ENCODE assay signal across 17 cellular contexts in the genomic region with DNA sequence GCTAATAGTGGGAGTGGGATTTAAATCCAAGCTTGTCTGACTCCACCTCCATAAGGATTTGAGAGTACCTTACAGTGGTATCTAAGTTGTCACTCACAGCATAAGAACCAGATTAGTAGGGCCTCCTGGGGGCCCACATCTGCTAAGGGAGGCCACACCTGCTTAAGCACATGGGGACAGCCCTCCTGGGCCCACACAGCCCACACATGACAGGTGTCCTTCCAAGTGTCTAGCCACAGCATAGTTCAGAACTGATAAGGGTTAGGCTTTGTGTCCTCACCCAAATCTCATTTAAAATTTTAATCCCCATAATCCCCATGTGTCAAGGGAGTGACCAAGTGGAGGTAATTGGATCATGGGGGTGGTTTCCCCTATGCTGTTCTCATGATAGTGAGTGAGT.
DNase-seq lines count a peak whose midpoint lies in the region; ATAC-seq and TF ChIP-seq lines count a peak whose summit lies in the region.
"Had no signal": no experiment of that assay in that cellular context is flagged by ENCODE, and none has a peak within 500 bp of the region (broad histone marks: within the 10 kb centered on the region; RNA-seq: fewer than 3 reads in every experiment).

No MANE protein-coding gene starts in this region.

- peaks cover 14% of the 10 kb centered on the region for H3F3A ChIP-seq in smooth muscle cell (ENCODE audit: low read depth)

- no peak for TF ChIP-seq CTCF in HEK293 (tag by site-specific recombination; IDR thresholded peaks at IDR 0.05)
- no peak for TF ChIP-seq CTCF in RWPE2 (IDR thresholded peaks at IDR 0.05; ENCODE audit: poor library complexity, severe bottlenecking)
- no peak for TF ChIP-seq CTCF in foreskin keratinocyte (conservative IDR thresholded peaks at IDR 0.05)
- TF ChIP-seq CTCF in smooth muscle cell (IDR thresholded peaks at IDR 0.05; ENCODE audit: borderline replicate concordance, insufficient read depth, poor library complexity, severe bottlenecking) = no peak

- no peaks in the 10 kb centered on the region for H3K36me3 ChIP-seq in HEK293 (ENCODE audit: control insufficient read depth in 2 of 2, insufficient read depth in 1 of 2, low read length in 2 of 2)
- H3K36me3 ChIP-seq in RWPE2 (ENCODE audit: low read depth) = no peaks in the 10 kb centered on the region
- H3K36me3 ChIP-seq in smooth muscle cell (ENCODE audit: low read depth) = no peaks in the 10 kb centered on the region
- H3K36me3 ChIP-seq: BLaER1 had no signal

- H2AFZ ChIP-seq in smooth muscle cell (ENCODE audit: low read depth) = no peak overlapping the region

- no peak overlapping the region for H3K27ac ChIP-seq in HEK293 (ENCODE audit: extremely low read depth, low read depth, low read length)
- H3K27ac ChIP-seq in RWPE2 (ENCODE audit: poor library complexity, severe bottlenecking) = peak overlapping the region; percentile 100
- H3K27ac ChIP-seq in foreskin keratinocyte = peak overlapping the region; percentile 29
- peak overlapping the region; percentile 92 for H3K27ac ChIP-seq in smooth muscle cell (ENCODE audit: low read depth)
- H3K27ac ChIP-seq: BLaER1 had no signal

- no peak overlapping the region for H3K9ac ChIP-seq in smooth muscle cell (ENCODE audit: low read depth)
- H3K9ac ChIP-seq: BLaER1 had no signal

- H3K9me3 ChIP-seq in HEK293 (ENCODE audit: control insufficient read depth, insufficient read depth, low read depth, low read length) (no peaks in the 10 kb centered on the region), RWPE2 (ENCODE audit: severe bottlenecking) (peaks cover 4% of the 10 kb centered on the region), smooth muscle cell (replicated peaks; ENCODE audit: low read depth) (no peaks in the 10 kb centered on the region)
- H3K9me3 ChIP-seq: BLaER1 had no signal

- no peaks in the 10 kb centered on the region for H4K20me1 ChIP-seq in smooth muscle cell (ENCODE audit: low read depth)
- H4K20me1 ChIP-seq: BLaER1 had no signal

- H3K4me2 ChIP-seq in smooth muscle cell = peak overlapping the region; percentile 54
- H3K4me2 ChIP-seq: BLaER1 had no signal

- POLR2A ChIA-PET in HEK293 (lab: Yijun Ruan, JAX) = no interaction called here

- ATAC-seq in RWPE2 (ENCODE audit: low read depth) (no peak), foreskin keratinocyte (no peak), GM19395 (IDR thresholded peaks at IDR 0.05; ENCODE audit: unreplicated experiment) (no peak)

- DNase-seq in RWPE2 (ENCODE audit: low spot score) (no peak), foreskin keratinocyte (no peak), smooth muscle cell (lab: John Stamatoyannopoulos, UW; ENCODE audit: unreplicated experiment) (no peak), HuH-7 (ENCODE audit: low spot score) (no peak), NAMALWA (ENCODE audit: low spot score) (no peak)
- DNase-seq: DMS 273 treated with DMSO at 0.1 percent for 48 hours, H9, KBM-7, NCI-H1048, NCI-H1694 treated with DMSO at 0.1 percent for 48 hours, NCI-H446, NCI-H774, SIG-M5, SW 1271 had no signal

- H3K79me2 ChIP-seq in smooth muscle cell (ENCODE audit: low read depth) = no peaks in the 10 kb centered on the region

- H3K4me3 ChIP-seq in HEK293 (ENCODE audit: low read depth, low read length) = no peak overlapping the region
- no peak overlapping the region for H3K4me3 ChIP-seq in RWPE2 (ENCODE audit: severe bottlenecking)
- no peak overlapping the region for H3K4me3 ChIP-seq in smooth muscle cell
- H3K4me3 ChIP-seq: BLaER1 had no signal

- CTCF ChIA-PET in HEK293 (lab: Yijun Ruan, JAX) = no interaction called here

- H3K27me3 ChIP-seq in RWPE2 (ENCODE audit: insufficient read depth, poor library complexity, severe bottlenecking) (no peaks in the 10 kb centered on the region), foreskin keratinocyte (no peaks in the 10 kb centered on the region), smooth muscle cell (ENCODE audit: low read depth) (no peaks in the 10 kb centered on the region)
- H3K27me3 ChIP-seq: BLaER1 had no signal

- H3K4me1 ChIP-seq in HEK293 (ENCODE audit: control insufficient read depth, insufficient read depth, low read length) (peaks cover 2% of the 10 kb centered on the region), RWPE2 (ENCODE audit: insufficient read depth, poor library complexity, severe bottlenecking) (peaks cover 24% of the 10 kb centered on the region), foreskin keratinocyte (peaks cover 39% of the 10 kb centered on the region), smooth muscle cell (ENCODE audit: low read depth) (no peaks in the 10 kb centered on the region)
- H3K4me1 ChIP-seq: BLaER1 had no signal

TF ChIP-seq in HEK293, 187 proteins besides CTCF, POLR2A, EP300 and RAD21:
- TF ChIP-seq, protein P1, sequence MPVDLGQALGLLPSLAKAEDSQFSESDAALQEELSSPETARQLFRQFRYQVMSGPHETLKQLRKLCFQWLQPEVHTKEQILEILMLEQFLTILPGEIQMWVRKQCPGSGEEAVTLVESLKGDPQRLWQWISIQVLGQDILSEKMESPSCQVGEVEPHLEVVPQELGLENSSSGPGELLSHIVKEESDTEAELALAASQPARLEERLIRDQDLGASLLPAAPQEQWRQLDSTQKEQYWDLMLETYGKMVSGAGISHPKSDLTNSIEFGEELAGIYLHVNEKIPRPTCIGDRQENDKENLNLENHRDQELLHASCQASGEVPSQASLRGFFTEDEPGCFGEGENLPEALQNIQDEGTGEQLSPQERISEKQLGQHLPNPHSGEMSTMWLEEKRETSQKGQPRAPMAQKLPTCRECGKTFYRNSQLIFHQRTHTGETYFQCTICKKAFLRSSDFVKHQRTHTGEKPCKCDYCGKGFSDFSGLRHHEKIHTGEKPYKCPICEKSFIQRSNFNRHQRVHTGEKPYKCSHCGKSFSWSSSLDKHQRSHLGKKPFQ (tag by site-specific recombination; IDR thresholded peaks at IDR 0.05) = no peak
- TF ChIP-seq WT1 (tag by site-specific recombination; IDR thresholded peaks at IDR 0.05) = 0 out of 2 replicates have a peak, but pooled peaks have one; percentile 14
